In genomic region chr6:69907981-69908498, GRCh38 we compare ENCODE assay signal across 1 cellular context.
TF ChIP-seq lines count a peak whose summit lies in the region.

No MANE protein-coding gene starts in this region.

TF ChIP-seq in HEK293, 187 proteins besides CTCF, POLR2A, EP300 and RAD21 (continued from another document and continues in another):
- TF ChIP-seq REST (tag by site-specific recombination; IDR thresholded peaks at IDR 0.05) = no peak
- no peak for TF ChIP-seq BCL11A (tag by site-specific recombination; IDR thresholded peaks at IDR 0.05; ENCODE audit: low read depth)
- 0 out of 2 replicates have a peak, but pooled peaks have one; percentile 27 for TF ChIP-seq ZNF843 (tag by site-specific recombination; IDR thresholded peaks at IDR 0.05)
- no peak for TF ChIP-seq SP2 (tag by site-specific recombination; IDR thresholded peaks at IDR 0.05)
- peak; percentile 90 for TF ChIP-seq ATF2 (tag by site-specific recombination; IDR thresholded peaks at IDR 0.05; ENCODE audit: low read depth)
- TF ChIP-seq EGR2 (tag by site-specific recombination; IDR thresholded peaks at IDR 0.05; ENCODE audit: low read depth) = no peak
- TF ChIP-seq ZNF26 (tag by site-specific recombination; IDR thresholded peaks at IDR 0.05) = no peak
- no peak for TF ChIP-seq ZNF266 (tag by site-specific recombination; IDR thresholded peaks at IDR 0.05; ENCODE audit: low read depth)
- peak; percentile 40; the same call in 1 of the 2 replicates for TF ChIP-seq MZF1 (tag by site-specific recombination; IDR thresholded peaks at IDR 0.05; ENCODE audit: borderline replicate concordance)
- peak; percentile 83; the same call in 1 of the 2 replicates for TF ChIP-seq ZBTB21 (tag by site-specific recombination; IDR thresholded peaks at IDR 0.05)
- no peak for TF ChIP-seq KLF9 (tag by site-specific recombination; IDR thresholded peaks at IDR 0.05; ENCODE audit: low read depth)
- no peak for TF ChIP-seq ZSCAN18 (tag by site-specific recombination; IDR thresholded peaks at IDR 0.05)
- no peak for TF ChIP-seq ZNF530 (tag by site-specific recombination; IDR thresholded peaks at IDR 0.05; ENCODE audit: low read depth)
- no peak for TF ChIP-seq ZNF18 (tag by site-specific recombination; IDR thresholded peaks at IDR 0.05)
- 0 out of 2 replicates have a peak, but pooled peaks have one; percentile 35 for TF ChIP-seq KLF8 (tag by site-specific recombination; IDR thresholded peaks at IDR 0.05)
- peak; percentile 82 for TF ChIP-seq INSM2 (tag by site-specific recombination; IDR thresholded peaks at IDR 0.05)
- TF ChIP-seq ZNF639 (tag by site-specific recombination; IDR thresholded peaks at IDR 0.05) = no peak
- TF ChIP-seq ZNF19 (tag by site-specific recombination; IDR thresholded peaks at IDR 0.05; ENCODE audit: low read depth) = no peak
- no peak for TF ChIP-seq HOXC10 (CRISPR knock-in tag; IDR thresholded peaks at IDR 0.05)
- TF ChIP-seq ZNF354C (tag by site-specific recombination; IDR thresholded peaks at IDR 0.05; ENCODE audit: borderline replicate concordance, low read depth) = no peak
- TF ChIP-seq TSHZ1 (tag by site-specific recombination; IDR thresholded peaks at IDR 0.05; ENCODE audit: borderline replicate concordance) = 0 out of 2 replicates have a peak, but pooled peaks have one; percentile 44
- TF ChIP-seq ZNF660 (tag by site-specific recombination; IDR thresholded peaks at IDR 0.05) = peak; percentile 24; the same call in 1 of the 2 replicates
- TF ChIP-seq ZNF629 (tag by site-specific recombination; IDR thresholded peaks at IDR 0.05) = peak; percentile 79
- no peak for TF ChIP-seq ZNF654 (tag by site-specific recombination; IDR thresholded peaks at IDR 0.05; ENCODE audit: low read depth)
- TF ChIP-seq ZNF366 (tag by site-specific recombination; conservative IDR thresholded peaks at IDR 0.05) = 0 out of 2 replicates have a peak, but pooled peaks have one; percentile 37
- peak; percentile 54; the same call in 1 of the 2 replicates for TF ChIP-seq ZEB2 (tag by site-specific recombination; IDR thresholded peaks at IDR 0.05)
- no peak for TF ChIP-seq ZNF791 (tag by site-specific recombination; IDR thresholded peaks at IDR 0.05)
- 0 out of 2 replicates have a peak, but pooled peaks have one; percentile 9 for TF ChIP-seq ZNF398 (tag by site-specific recombination; IDR thresholded peaks at IDR 0.05)
- no peak for TF ChIP-seq ZNF513 (tag by site-specific recombination; IDR thresholded peaks at IDR 0.05)
